In genomic region chr7:90119178-90119971, GRCh38 we compare ENCODE assay signal across 8 cellular contexts. TPM values are rescaled to one million over a fixed set of nuclear protein-coding genes. Genes with fewer than 3 reads are reported as not detected.
DNase-seq lines count a peak whose midpoint lies in the region; ATAC-seq, FAIRE-seq and TF ChIP-seq lines count a peak whose summit lies in the region.

No MANE protein-coding gene starts in this region.

- no peaks in the 10 kb centered on the region for H3K27me3 ChIP-seq in right atrium auricular region

- ATAC-seq in HG02938 (IDR thresholded peaks at IDR 0.05; ENCODE audit: unreplicated experiment) (no peak), GM18858 (IDR thresholded peaks at IDR 0.05; ENCODE audit: unreplicated experiment) (no peak)

- TF ChIP-seq CTCF in right atrium auricular region (IDR thresholded peaks at IDR 0.05), result no peak

- FAIRE-seq in H54 (lab: Jason Lieb, UNC), result no peak

- TF ChIP-seq POLR2A in H54 (IDR thresholded peaks at IDR 0.05; ENCODE audit: low read depth, low read length), result no peak

- H3K36me3 ChIP-seq in right atrium auricular region, result no peaks in the 10 kb centered on the region

- H3K27ac ChIP-seq in right atrium auricular region, result peak overlapping the region; percentile 64 to 67

- H3K4me1 ChIP-seq in right atrium auricular region, result no peaks in the 10 kb centered on the region

- H3K9me3 ChIP-seq in right atrium auricular region, result no peaks in the 10 kb centered on the region

- DNase-seq in C1 segment of cervical spinal cord (lab: John Stamatoyannopoulos, UW), result peak in 9 of 14 donors; percentile 8 to 83 (median 33)
- peak; percentile 4 for DNase-seq in NCI-H2227 treated with DMSO at 0.1 percent for 48 hours (lab: John Stamatoyannopoulos, UW)
- DNase-seq in activated naive CD8-positive, alpha-beta T cell treated with anti-CD3 and anti-CD28 coated beads, Interleukin-2, amount 50 U/mL, for 16 hours (ENCODE audit: low read depth, low spot score), result peak; percentile 27
- no peak for DNase-seq in right atrium auricular region (ENCODE audit: low spot score)
- peak; percentile 11 for DNase-seq in pons (ENCODE audit: low spot score)
- DNase-seq in H54 (ENCODE audit: insufficient read length, low spot score), result no peak

- H3K4me3 ChIP-seq in right atrium auricular region, result peak overlapping the region; percentile 45 to 58

RNA-seq across cellular contexts. Expression of gene STEAP1, which starts 34.9 kb away (rescaled TPM):
- total RNA-seq in right atrium auricular region, result 1 to 10 TPM; 1.8 to 8.7 TPM

Comparison
In these comparisons a context has a peak if more than half of its experiments do, and no peak if none do; other contexts are left out.
1. DNase-seq: peak in C1 segment of cervical spinal cord (9 of 14), NCI-H2227 treated with DMSO at 0.1 percent for 48 hours (single experiment), activated naive CD8-positive, alpha-beta T cell treated with anti-CD3 and anti-CD28 coated beads, Interleukin-2, amount 50 U/mL, for 16 hours (single experiment) and pons (single experiment); none in right atrium auricular region (single experiment) and H54 (single experiment).